In the genomic region with DNA sequence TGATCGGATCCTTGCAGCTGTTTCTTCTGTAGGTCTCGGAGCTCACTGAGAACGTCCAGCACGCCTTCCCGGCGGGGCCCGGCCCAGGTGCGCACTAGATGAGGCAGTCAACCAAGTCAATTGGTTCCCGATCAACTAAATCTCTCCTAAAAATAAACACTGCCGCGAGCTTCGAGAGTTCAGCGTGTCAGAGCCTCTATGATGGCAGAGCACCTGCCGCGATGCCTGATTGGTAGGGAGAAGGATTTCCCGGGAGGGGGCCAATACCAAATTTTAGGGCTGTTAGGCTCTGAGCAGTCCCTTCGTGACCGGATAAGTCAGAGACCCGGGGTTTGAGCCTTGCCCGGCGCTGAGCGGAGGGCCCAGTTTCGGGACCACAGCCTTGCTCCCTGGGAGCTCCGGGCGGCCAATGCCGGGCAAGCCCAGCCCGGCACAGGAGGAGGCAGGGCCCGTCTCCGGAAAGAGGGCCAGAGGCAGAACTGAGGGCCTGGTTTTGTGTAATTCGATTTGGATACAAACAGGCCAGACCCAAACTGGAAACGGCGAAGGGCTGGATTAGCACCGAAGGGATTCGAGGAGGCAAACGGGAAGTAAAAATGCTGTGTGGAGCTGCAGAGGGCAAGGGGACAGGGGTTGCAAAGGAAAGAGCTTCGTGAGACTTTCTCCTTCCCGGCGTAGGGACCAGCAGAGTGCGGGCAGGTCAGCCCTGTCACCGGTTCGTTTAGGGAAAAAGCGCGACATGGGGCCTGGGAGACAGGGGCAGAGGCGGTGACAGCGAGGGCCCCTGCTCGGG, we compare ENCODE assay signal across 8 cellular contexts.
DNase-seq lines count a peak whose midpoint lies in the region.

No MANE protein-coding gene starts in this region.

- H3K4me3 ChIP-seq in HUES6 (ENCODE audit: low read depth, low read length) (peak overlapping the region; percentile 57), mucosa of stomach (ENCODE audit: low read length) (peak overlapping the region; percentile 71)

- H3K9me3 ChIP-seq in HUES6 (ENCODE audit: control insufficient read depth, insufficient read depth, low read depth, low read length): no peaks in the 10 kb centered on the region
- H3K9me3 ChIP-seq in mucosa of stomach (ENCODE audit: control insufficient read depth, low read length): no peaks in the 10 kb centered on the region

- no peak overlapping the region for H3K9ac ChIP-seq in HUES6 (ENCODE audit: low read length)
- peak overlapping the region; percentile 81 for H3K9ac ChIP-seq in mucosa of stomach (ENCODE audit: low read length)

- DNase-seq in EL (peak; percentile 12), cerebellar cortex (ENCODE audit: low spot score) (peak; percentile 35), NCI-H1436 treated with DMSO at 0.1 percent for 48 hours (lab: John Stamatoyannopoulos, UW) (no peak), dedifferentiated amniotic fluid mesenchymal stem cell (ENCODE audit: extremely low spot score) (no peak), hepatic stellate cell (ENCODE audit: low spot score) (no peak), foreskin melanocyte (no peak)

- no peak overlapping the region for H3K27ac ChIP-seq in HUES6 (ENCODE audit: low read depth, low read length)

- H3K27me3 ChIP-seq in HUES6 (ENCODE audit: control insufficient read depth, insufficient read depth, low read length) (peaks cover 72% of the 10 kb centered on the region), mucosa of stomach (ENCODE audit: control insufficient read depth, insufficient read depth, low read length) (peaks cover 9% of the 10 kb centered on the region)

- no peaks in the 10 kb centered on the region for H3K36me3 ChIP-seq in HUES6 (ENCODE audit: control insufficient read depth, insufficient read depth, low read length)
- no peaks in the 10 kb centered on the region for H3K36me3 ChIP-seq in mucosa of stomach (ENCODE audit: control insufficient read depth, insufficient read depth, low read length)

- H3K4me1 ChIP-seq in HUES6 (ENCODE audit: control insufficient read depth, insufficient read depth, low read length) (peaks cover 8% of the 10 kb centered on the region; the same call in 1 of the 2 replicates), mucosa of stomach (ENCODE audit: control insufficient read depth, insufficient read depth, low read length) (peaks cover 15% of the 10 kb centered on the region)

Comparison
In these comparisons a context has a peak if more than half of its experiments do, and no peak if none do; other contexts are left out.
1. DNase-seq: peak in EL (single experiment) and cerebellar cortex (single experiment); none in NCI-H1436 treated with DMSO at 0.1 percent for 48 hours (single experiment), dedifferentiated amniotic fluid mesenchymal stem cell (single experiment), hepatic stellate cell (single experiment) and foreskin melanocyte (single experiment).